In the genomic region with DNA sequence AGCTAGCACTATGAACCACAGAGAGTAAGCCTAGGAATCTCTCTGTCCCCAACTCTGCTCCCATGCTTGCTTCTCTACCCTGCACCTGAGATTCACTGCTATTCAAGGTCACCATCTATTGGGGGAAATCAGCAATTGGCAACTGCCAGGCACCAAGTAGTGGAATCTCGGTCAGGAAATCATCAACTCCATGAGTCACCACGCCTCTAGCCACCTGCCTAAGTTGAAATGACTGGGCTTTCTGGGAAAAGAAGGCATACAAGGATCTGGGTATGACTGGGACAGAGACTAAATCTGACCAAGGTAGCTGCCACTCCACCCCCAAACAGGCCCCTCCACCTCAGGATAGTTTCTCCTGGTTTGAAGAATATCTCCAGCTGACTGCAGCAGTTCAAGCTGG, we compare ENCODE assay signal across 1 cellular context.
TF ChIP-seq lines count a peak whose summit lies in the region.

No MANE protein-coding gene starts in this region.

TF ChIP-seq in IMR-90, 13 proteins besides CTCF, POLR2A, EP300 and RAD21 (continued from another document):
- TF ChIP-seq BHLHE40 (IDR thresholded peaks at IDR 0.05; ENCODE audit: low read depth, low read length) (no peak), RFX5 (IDR thresholded peaks at IDR 0.05; ENCODE audit: low read depth, low read length) (no peak)
